In the genomic region with DNA sequence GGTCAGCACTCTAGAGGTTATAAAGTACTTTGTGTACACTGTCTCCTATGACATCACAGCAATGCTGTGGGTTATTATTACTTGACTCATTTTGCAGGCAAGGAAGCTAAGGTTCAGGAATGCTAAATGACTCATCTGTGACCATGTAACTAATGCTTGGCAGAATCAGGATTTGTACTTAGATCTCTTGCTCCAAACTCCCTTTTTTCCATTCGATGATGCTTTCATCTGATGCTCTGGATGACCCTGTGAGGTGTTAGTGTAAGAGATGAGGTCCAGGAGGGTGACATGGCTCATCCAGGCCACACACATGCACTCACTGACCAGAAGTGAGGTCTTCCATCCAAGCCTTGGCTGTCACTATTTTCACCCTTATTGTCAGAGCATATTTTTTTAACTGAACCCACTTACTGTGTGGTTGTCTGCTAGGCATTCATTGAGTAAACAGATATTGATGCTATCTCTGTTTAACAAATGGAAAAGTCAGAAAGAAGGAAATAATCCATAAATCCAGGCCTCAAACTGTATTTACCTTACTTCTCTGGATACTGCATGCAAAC, we compare ENCODE assay signal across 11 cellular contexts. TPM values are rescaled to one million over a fixed set of nuclear protein-coding genes. Genes with fewer than 3 reads are reported as not detected.
DNase-seq lines count a peak whose midpoint lies in the region; ATAC-seq and TF ChIP-seq lines count a peak whose summit lies in the region.
"Had no signal": no experiment of that assay in that cellular context is flagged by ENCODE, and none has a peak within 500 bp of the region (broad histone marks: within the 10 kb centered on the region; RNA-seq: fewer than 3 reads in every experiment).

No MANE protein-coding gene starts in this region.

- in situ Hi-C loops in SK-MEL-5 (cut with HindIII; ENCODE audit: low pct_unique_long_range_greater_than_20kb, low sequenced_read_pairs), result no loop called here

- no peaks in the 10 kb centered on the region for H3K27me3 ChIP-seq in fibroblast of lung (ENCODE audit: control insufficient read depth, insufficient read depth, low read length)
- H3K27me3 ChIP-seq: ascending aorta had no signal

- H3K27ac ChIP-seq in fibroblast of lung (ENCODE audit: insufficient read depth, low read length), result peak overlapping the region; percentile 40
- H3K27ac ChIP-seq: ascending aorta, C4-2B, HL-60 had no signal

- H3K4me3 ChIP-seq in fibroblast of lung (replicated peaks in 1 of 4; ENCODE audit: control extremely low read depth in 1 of 4, insufficient read depth in 1 of 4, low read depth in 3 of 4, low read length in 4 of 4), result no peak overlapping the region
- H3K4me3 ChIP-seq: ascending aorta had no signal

- intact Hi-C loops in Right ventricle myocardium superior (cut with DNase I), result no loop called here

- no peak overlapping the region for H2AFZ ChIP-seq in fibroblast of lung (ENCODE audit: low read length)

- H4K20me1 ChIP-seq in fibroblast of lung (ENCODE audit: control insufficient read depth, extremely low read depth, insufficient read depth, low read length), result no peaks in the 10 kb centered on the region

- no peaks in the 10 kb centered on the region for H3K79me2 ChIP-seq in fibroblast of lung (ENCODE audit: control insufficient read depth, insufficient read depth, low read length)

- H3K9me3 ChIP-seq in fibroblast of lung (ENCODE audit: control insufficient read depth, insufficient read depth, low read depth, low read length), result no peaks in the 10 kb centered on the region
- H3K9me3 ChIP-seq: ascending aorta had no signal

- H3K27ac Mint-ChIP-seq in immature natural killer cell, result peak overlapping the region in 3 of 6 donors; percentile 7 to 56 (median 31)

- ATAC-seq in stimulated activated naive CD8-positive, alpha-beta T cell treated with anti-CD3 and anti-CD28 coated beads, Interleukin-15, Interleukin-2, amounts not matched to agents 100 U/mL and 50 U/mL, for 24 hours, result peak; percentile 25
- no peak for ATAC-seq in Right ventricle myocardium superior (ENCODE audit: poor library complexity)

- H3K27me3 Mint-ChIP-seq in immature natural killer cell (ENCODE audit: low read depth in 3 of 3), result peaks cover under 1 to 4% (median 3%) of the 10 kb centered on the region in 3 donors

- H3K9me3 Mint-ChIP-seq in immature natural killer cell, result peaks cover 0 to 2% (median 0%) of the 10 kb centered on the region in 6 donors

- H3K4me2 ChIP-seq in fibroblast of lung (ENCODE audit: extremely low read depth, insufficient read depth, low read length), result no peak overlapping the region

- peaks cover 4% of the 10 kb centered on the region for H3K4me1 ChIP-seq in fibroblast of lung (ENCODE audit: control insufficient read depth, extremely low read depth, insufficient read depth, low read length)
- H3K4me1 ChIP-seq: ascending aorta had no signal

- TF ChIP-seq CTCF in fibroblast of lung (conservative IDR thresholded peaks at IDR 0.05 in 1 of 2, IDR thresholded peaks at IDR 0.05 in 1 of 2; ENCODE audit: low read depth in 1 of 2, low read length in 2 of 2), result no peak

- no peak overlapping the region for H3K4me3 Mint-ChIP-seq in immature natural killer cell

- H3K36me3 ChIP-seq in fibroblast of lung (ENCODE audit: control insufficient read depth, insufficient read depth, low read length), result no peaks in the 10 kb centered on the region
- H3K36me3 ChIP-seq: ascending aorta had no signal

- peaks cover 1 to 15% of the 10 kb centered on the region in 2 donors for H3K4me1 Mint-ChIP-seq in immature natural killer cell

- H3K36me3 Mint-ChIP-seq in immature natural killer cell, result peaks cover 0 to under 1% (median under 1%) of the 10 kb centered on the region in 3 donors

- peak; percentile 10 for DNase-seq in NCI-H510A (lab: John Stamatoyannopoulos, UW)
- no peak for DNase-seq in NCI-H510A treated with DMSO at 0.1 percent for 48 hours (lab: John Stamatoyannopoulos, UW)
- peak; percentile 19 for DNase-seq in SK-MEL-5 (ENCODE audit: low read depth, low spot score)
- DNase-seq in fibroblast of lung (ENCODE audit: low read depth in 2 of 2), result peak; percentile 99 to 100
- no peak for DNase-seq in stimulated activated naive CD8-positive, alpha-beta T cell treated with anti-CD3 and anti-CD28 coated beads, Interleukin-15, Interleukin-2, amounts not matched to agents 100 U/mL and 50 U/mL, for 24 hours
- DNase-seq in NCI-H146 treated with DMSO at 0.1 percent for 48 hours (lab: John Stamatoyannopoulos, UW; ENCODE audit: unreplicated experiment), result no peak
- DNase-seq in immature natural killer cell, result no peak
- DNase-seq in Right ventricle myocardium superior, result no peak

- no peak overlapping the region for H3K9ac ChIP-seq in fibroblast of lung (ENCODE audit: insufficient read depth, low read length)

RNA-seq across cellular contexts. Expression of gene RHOH, which starts 59.0 kb away (rescaled TPM):
- total RNA-seq in SK-MEL-5 (2014; rRNA removed; shearing (Covaris generic)), result not detected in 2 replicates
- polyA plus RNA-seq in SK-MEL-5 (2015; cell fraction: cytosol; rRNA removed), result not detected in 2 replicates
- not detected in 2 replicates for polyA plus RNA-seq in SK-MEL-5 (2015; cell fraction: nucleus; rRNA removed)
- total RNA-seq in fibroblast of lung, result not detected in 2 replicates
- 0.02 TPM in 1 of 2 replicates, not detected in the other for polyA plus RNA-seq in fibroblast of lung
- not detected in 2 replicates for polyA plus RNA-seq in fibroblast of lung (2012)
- polyA minus RNA-seq in fibroblast of lung (ENCODE audit: low replicate concordance), result not detected in 2 replicates
- polyA plus RNA-seq in immature natural killer cell, result 10 to 100 TPM; 82.0 to 97.6 (median 97.3) TPM
- total RNA-seq in Right ventricle myocardium superior, result 0.38 TPM
- total RNA-seq: ascending aorta had no signal

Comparison
In these comparisons a context has a peak if more than half of its experiments do, and no peak if none do; other contexts are left out.
1. DNase-seq: peak in NCI-H510A (single experiment), SK-MEL-5 (single experiment) and fibroblast of lung (2 of 2); none in NCI-H510A treated with DMSO at 0.1 percent for 48 hours (single experiment), stimulated activated naive CD8-positive, alpha-beta T cell treated with anti-CD3 and anti-CD28 coated beads, Interleukin-15, Interleukin-2, amounts not matched to agents 100 U/mL and 50 U/mL, for 24 hours (single experiment), NCI-H146 treated with DMSO at 0.1 percent for 48 hours (single experiment), immature natural killer cell (0 of 3) and Right ventricle myocardium superior (single experiment).